Comparison of ENCODE assay signal across 12 cellular contexts in the genomic region with DNA sequence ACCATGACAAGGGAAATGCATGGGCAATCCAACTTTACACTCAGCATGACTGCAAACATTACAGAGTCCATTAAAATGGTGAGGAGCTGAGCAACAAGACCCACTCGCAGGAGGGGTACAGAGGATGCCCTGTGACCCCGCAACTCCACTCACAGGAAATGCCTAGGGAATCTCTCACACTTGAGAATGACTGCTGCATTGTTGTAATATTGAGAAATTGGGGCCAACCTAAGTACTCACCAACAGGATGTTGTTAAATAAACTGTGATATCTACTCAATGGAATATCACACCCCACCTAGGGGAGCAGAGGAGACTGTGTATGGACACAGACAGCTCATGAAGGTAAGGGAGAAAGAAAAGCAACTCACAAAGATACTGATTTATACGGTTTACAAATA. TPM values are rescaled to one million over a fixed set of nuclear protein-coding genes. Genes with fewer than 3 reads are reported as not detected.
DNase-seq lines count a peak whose midpoint lies in the region; ATAC-seq and TF ChIP-seq lines count a peak whose summit lies in the region.
"Had no signal": no experiment of that assay in that cellular context is flagged by ENCODE, and none has a peak within 500 bp of the region (broad histone marks: within the 10 kb centered on the region; RNA-seq: fewer than 3 reads in every experiment).

No MANE protein-coding gene starts in this region.

- no peaks in the 10 kb centered on the region for H3K27me3 ChIP-seq in H7 (ENCODE audit: control insufficient read depth, insufficient read depth, low read length)

- CTCF ChIA-PET in AG04449 (lab: Yijun Ruan, JAX): interaction anchor here (1.5 kb wide), 1 partner anchor 138 kb away, joined by 5 read pairs; no protein-coding TSS in a partner anchor

- H3K36me3 ChIP-seq in H7 (replicated peaks; ENCODE audit: control insufficient read depth, insufficient read depth, low read length): no peaks in the 10 kb centered on the region
- H3K36me3 ChIP-seq: HAP-1 had no signal

- DNase-seq in AG04449 (ENCODE audit: low read depth, low spot score): peak; percentile 34
- DNase-seq in H7: peak; percentile 21
- no peak for DNase-seq in activated naive CD8-positive, alpha-beta T cell treated with anti-CD3 and anti-CD28 coated beads for 36 hours
- peak; percentile 72 for DNase-seq in hepatic stellate cell (ENCODE audit: low spot score)
- no peak for DNase-seq in Right ventricle myocardium inferior (ENCODE audit: missing footprints)
- DNase-seq in NCI-H2171 (lab: John Stamatoyannopoulos, UW): no peak
- DNase-seq: activated T-cell treated with anti-CD3 and anti-CD28 coated beads, Interleukin-2, amount 50 U/mL, for 48 hours; substantia nigra had no signal

- peaks cover 2% of the 10 kb centered on the region for H3K36me3 Mint-ChIP-seq in activated naive CD8-positive, alpha-beta T cell treated with anti-CD3 and anti-CD28 coated beads for 36 hours

- peaks cover 4% of the 10 kb centered on the region for H3K4me1 Mint-ChIP-seq in activated naive CD8-positive, alpha-beta T cell treated with anti-CD3 and anti-CD28 coated beads for 36 hours

- TF ChIP-seq CTCF in AG04449 (IDR thresholded peaks at IDR 0.05; ENCODE audit: insufficient read depth, low read length, missing control alignments): no peak

- intact Hi-C loops in Right ventricle myocardium inferior (cut with DNase I): loop anchor here (5.0 kb wide), 1 partner anchor 189 kb away; no protein-coding TSS in a partner anchor

- no peaks in the 10 kb centered on the region for H3K27me3 Mint-ChIP-seq in activated naive CD8-positive, alpha-beta T cell treated with anti-CD3 and anti-CD28 coated beads for 36 hours

- no peaks in the 10 kb centered on the region for H3K9me3 Mint-ChIP-seq in activated naive CD8-positive, alpha-beta T cell treated with anti-CD3 and anti-CD28 coated beads for 36 hours

- ATAC-seq in HG02798 (IDR thresholded peaks at IDR 0.05; ENCODE audit: poor library complexity, unreplicated experiment): no peak
- ATAC-seq in Right ventricle myocardium inferior: no peak
- no peak for ATAC-seq in GM18517 (IDR thresholded peaks at IDR 0.05; ENCODE audit: unreplicated experiment)

- no peak overlapping the region for H3K4me3 Mint-ChIP-seq in activated naive CD8-positive, alpha-beta T cell treated with anti-CD3 and anti-CD28 coated beads for 36 hours

- POLR2A ChIA-PET in AG04449 (lab: Yijun Ruan, JAX): interaction anchor here (1.0 kb wide), 1 partner anchor 99 kb away, joined by 4 read pairs; no protein-coding TSS in a partner anchor

- no peak overlapping the region for H3K4me3 ChIP-seq in AG04449 (ENCODE audit: low read depth, low read length)
- no peak overlapping the region for H3K4me3 ChIP-seq in H7 (ENCODE audit: insufficient read depth, low read depth, low read length)
- H3K4me3 ChIP-seq: HAP-1 had no signal

- peak overlapping the region; percentile 48 for H3K27ac Mint-ChIP-seq in activated naive CD8-positive, alpha-beta T cell treated with anti-CD3 and anti-CD28 coated beads for 36 hours

RNA-seq across cellular contexts. Expression of a gene that starts 53.4 kb away (rescaled TPM):
- total RNA-seq in H7 (2014; rRNA removed; shearing (Covaris generic)): 0.31 TPM in 1 of 2 replicates, not detected in the other
- total RNA-seq in activated naive CD8-positive, alpha-beta T cell treated with anti-CD3 and anti-CD28 coated beads for 36 hours: under 1 TPM; 0.62 to 0.97 TPM
- 95.4 TPM for total RNA-seq in Right ventricle myocardium inferior
- total RNA-seq: T-helper 1 cell treated with Interleukin-12 subunit alpha and Interleukin-12 subunit beta and Interleukin-4 antibody, amounts not matched to agents 30 ng/mL and 1 ng/mL, for 36 hours had no signal

Comparison
In these comparisons a context has a peak if more than half of its experiments do, and no peak if none do; other contexts are left out.
1. DNase-seq: peak in AG04449 (single experiment), H7 (single experiment) and hepatic stellate cell (single experiment); none in activated naive CD8-positive, alpha-beta T cell treated with anti-CD3 and anti-CD28 coated beads for 36 hours (single experiment), Right ventricle myocardium inferior (single experiment) and NCI-H2171 (single experiment).
2. RNA of a gene that starts 53.4 kb away (total RNA-seq): 95.4 TPM in Right ventricle myocardium inferior (single experiment); 0.62 to 0.97 TPM in activated naive CD8-positive, alpha-beta T cell treated with anti-CD3 and anti-CD28 coated beads for 36 hours and 0.31 TPM in H7; every median in the first group is over 10 times any median in the second.